In the genomic region with DNA sequence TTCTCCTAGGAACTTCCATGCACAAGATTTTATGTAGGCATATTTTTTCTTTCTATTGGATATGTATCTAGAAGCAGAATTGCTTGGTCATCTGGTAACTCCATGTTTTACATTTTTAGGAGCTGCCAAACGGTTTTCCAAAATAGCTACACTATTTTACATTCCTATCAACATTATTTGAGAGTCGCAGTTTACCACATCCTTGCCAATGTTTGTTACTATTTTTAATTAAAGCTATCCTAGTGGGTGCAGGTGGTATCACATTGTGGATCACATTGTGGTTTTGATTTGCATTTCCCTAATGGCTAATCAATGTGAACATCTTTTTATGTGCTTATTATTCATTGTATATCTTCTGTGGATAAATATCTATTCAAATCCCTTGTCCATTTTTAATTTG, we compare ENCODE assay signal across 25 cellular contexts. TPM values are rescaled to one million over a fixed set of nuclear protein-coding genes. Genes with fewer than 3 reads are reported as not detected.
"Had no signal": no experiment of that assay in that cellular context is flagged by ENCODE, and none has a peak within 500 bp of the region (broad histone marks: within the 10 kb centered on the region; RNA-seq: fewer than 3 reads in every experiment).

No MANE protein-coding gene starts in this region.

- H3K27me3 ChIP-seq: breast epithelium had no signal

- H3K4me3 Mint-ChIP-seq: activated CD4-positive, alpha-beta memory T cell treated with anti-CD3 and anti-CD28 coated beads for 36 hours; activated CD4-positive, alpha-beta T cell treated with anti-CD3 and anti-CD28 coated beads, Interleukin-2, amount 10 ng/mL, durations not matched to agents 24 days and 14 days; activated naive CD8-positive, alpha-beta T cell; activated T-cell treated with anti-CD3 and anti-CD28 coated beads, Interleukin-2, amount 50 U/mL, for 4 hours; T-helper 17 cell; WTC11 had no signal

- DNase-seq: activated CD4-positive, alpha-beta memory T cell treated with anti-CD3 and anti-CD28 coated beads for 36 hours; activated CD4-positive, alpha-beta T cell treated with anti-CD3 and anti-CD28 coated beads for 1 hour; activated CD4-positive, alpha-beta T cell treated with anti-CD3 and anti-CD28 coated beads, Interleukin-2, amount 10 ng/mL, durations not matched to agents 24 days and 14 days; activated CD8-positive, alpha-beta memory T cell treated with anti-CD3 and anti-CD28 coated beads for 24 hours; activated effector memory CD4-positive, alpha-beta T cell treated with anti-CD3 and anti-CD28 coated beads, Interleukin-2, amount 50 U/mL, for 16 hours; activated naive CD4-positive, alpha-beta T cell treated with Interleukin-2 at 50 U/mL for 16 hours; activated T-cell treated with anti-CD3 and anti-CD28 coated beads, Interleukin-2, amount 50 U/mL, for 4 hours; caudate nucleus; MM.1S; NCI-H1048; NCI-H1417; NCI-H1930; NCI-H2171; NCI-H2227 treated with DMSO at 0.1 percent for 48 hours; NCI-H446 treated with DMSO at 0.1 percent for 48 hours; NCI-H524 treated with DMSO at 0.1 percent for 48 hours; NCI-H82; SIG-M5; T-helper 17 cell; T-helper 9 cell had no signal

- H3K4me3 ChIP-seq: breast epithelium had no signal

- H3K9me3 ChIP-seq: breast epithelium had no signal

- H3K36me3 Mint-ChIP-seq: activated CD4-positive, alpha-beta memory T cell treated with anti-CD3 and anti-CD28 coated beads for 36 hours; activated naive CD8-positive, alpha-beta T cell; WTC11 had no signal

- H3K9me3 Mint-ChIP-seq: activated CD4-positive, alpha-beta T cell treated with anti-CD3 and anti-CD28 coated beads, Interleukin-2, amount 10 ng/mL, durations not matched to agents 24 days and 14 days; WTC11 had no signal

- H3K4me1 Mint-ChIP-seq: activated CD4-positive, alpha-beta T cell treated with anti-CD3 and anti-CD28 coated beads, Interleukin-2, amount 10 ng/mL, durations not matched to agents 24 days and 14 days; T-helper 17 cell had no signal

- H3K4me1 ChIP-seq: breast epithelium had no signal

- ATAC-seq: activated T-cell treated with anti-CD3 and anti-CD28 coated beads, Interleukin-2, amount 50 U/mL, for 4 hours; T-helper 17 cell; WTC11 had no signal

- H3K36me3 ChIP-seq: breast epithelium had no signal

- H3K27ac Mint-ChIP-seq: activated CD4-positive, alpha-beta memory T cell treated with anti-CD3 and anti-CD28 coated beads for 36 hours; activated CD4-positive, alpha-beta T cell treated with anti-CD3 and anti-CD28 coated beads, Interleukin-2, amount 10 ng/mL, durations not matched to agents 24 days and 14 days; activated naive CD8-positive, alpha-beta T cell; T-helper 17 cell; WTC11 had no signal

- H3K27ac ChIP-seq: breast epithelium had no signal

RNA-seq across cellular contexts. Expression of a gene that starts 48.8 kb away (rescaled TPM):
- total RNA-seq: activated CD4-positive, alpha-beta memory T cell treated with anti-CD3 and anti-CD28 coated beads for 36 hours; activated CD4-positive, alpha-beta T cell treated with anti-CD3 and anti-CD28 coated beads, Interleukin-2, amount 10 ng/mL, durations not matched to agents 24 days and 14 days; OCI-LY7; RPMI7951; T-helper 17 cell had no signal
